In genomic region chr16:23786964-23787571, GRCh38 we compare ENCODE assay signal across 27 cellular contexts. TPM values are rescaled to one million over a fixed set of nuclear protein-coding genes. Genes with fewer than 3 reads are reported as not detected.
DNase-seq lines count a peak whose midpoint lies in the region; ATAC-seq and TF ChIP-seq lines count a peak whose summit lies in the region.
"Had no signal": no experiment of that assay in that cellular context is flagged by ENCODE, and none has a peak within 500 bp of the region (broad histone marks: within the 10 kb centered on the region; RNA-seq: fewer than 3 reads in every experiment).

No MANE protein-coding gene starts in this region.

- peaks cover 38% of the 10 kb centered on the region for H3K4me1 Mint-ChIP-seq in endodermal cell
- no peaks in the 10 kb centered on the region for H3K4me1 Mint-ChIP-seq in T-cell
- no peaks in the 10 kb centered on the region for H3K4me1 Mint-ChIP-seq in CD8-positive, alpha-beta memory T cell

- H3K9me3 ChIP-seq in HUES6 (ENCODE audit: control insufficient read depth, insufficient read depth, low read depth, low read length) = peaks cover 3% of the 10 kb centered on the region
- H3K9me3 ChIP-seq in endodermal cell (ENCODE audit: control insufficient read depth, low read length) = no peaks in the 10 kb centered on the region
- no peaks in the 10 kb centered on the region for H3K9me3 ChIP-seq in iPS-20b (ENCODE audit: insufficient read depth, low read depth, low read length)
- H3K9me3 ChIP-seq in CD8-positive, alpha-beta memory T cell (ENCODE audit: low read length) = no peaks in the 10 kb centered on the region
- H3K9me3 ChIP-seq: Peyer's patch had no signal

- 42 to 47% methylated on average over 3 to 6 of the region's 6 CpGs for WGBS in endodermal cell (ENCODE audit: insufficient coverage in 1 of 2, insufficient read length in 1 of 2), 2 experiments

- TF ChIP-seq CTCF in endodermal cell (conservative IDR thresholded peaks at IDR 0.05) = no peak

- H3K4me3 Mint-ChIP-seq in endodermal cell (no peak overlapping the region), T-cell (no peak overlapping the region)
- no peak overlapping the region for H3K4me3 Mint-ChIP-seq in CD8-positive, alpha-beta memory T cell

- H3K27ac ChIP-seq in HUES6 (ENCODE audit: low read depth, low read length) = peak overlapping the region; percentile 75
- H3K27ac ChIP-seq in endodermal cell (ENCODE audit: low read depth, low read length) = no peak overlapping the region
- peak overlapping the region; percentile 75 for H3K27ac ChIP-seq in iPS-20b (ENCODE audit: low read length)
- no peak overlapping the region for H3K27ac ChIP-seq in CD8-positive, alpha-beta memory T cell (ENCODE audit: low read depth, low read length)
- H3K27ac ChIP-seq: 22Rv1, HL-60, Peyer's patch had no signal

- POLR2A ChIA-PET in T-cell (lab: Charles Lee) = no interaction called here
- POLR2A ChIA-PET in CD8-positive, alpha-beta memory T cell (lab: Charles Lee) = no interaction called here

- H3K27ac Mint-ChIP-seq in endodermal cell = no peak overlapping the region
- H3K27ac Mint-ChIP-seq in T-cell = no peak overlapping the region
- peak overlapping the region in 1 of 8 donors; percentile 36 for H3K27ac Mint-ChIP-seq in CD8-positive, alpha-beta memory T cell

- ATAC-seq in T-cell (replicated peaks in 1 of 4) = no peak
- ATAC-seq: GM12878 had no signal

- CTCF ChIA-PET in T-cell (lab: Charles Lee) = no interaction called here
- CTCF ChIA-PET in CD8-positive, alpha-beta memory T cell (lab: Charles Lee) = no interaction called here

- H3K27me3 Mint-ChIP-seq in endodermal cell (ENCODE audit: insufficient read depth) = no peaks in the 10 kb centered on the region
- peaks cover 20 to 25% of the 10 kb centered on the region in 2 donors for H3K27me3 Mint-ChIP-seq in T-cell
- H3K27me3 Mint-ChIP-seq in CD8-positive, alpha-beta memory T cell = peaks cover 5 to 33% of the 10 kb centered on the region in 2 donors

- DNase-seq in ELF-1 (ENCODE audit: low read depth, low spot score) = peak; percentile 20
- peak; percentile 83 for DNase-seq in endodermal cell
- no peak for DNase-seq in T-cell
- no peak for DNase-seq in CD8-positive, alpha-beta memory T cell
- no peak for DNase-seq in activated naive CD4-positive, alpha-beta T cell treated with anti-CD3 and anti-CD28 coated beads, Interleukin-2, amount 50 U/mL, for 16 hours
- no peak for DNase-seq in EL
- DNase-seq: GDM1, GOT3, KBM-7, MV-4-11, NCI-H1105, NCI-H146, NCI-H2029, NCI-H2227 treated with DMSO at 0.1 percent for 48 hours, NCI-H510A, NCI-H69, OCI-M1, Peyer's patch, SHP77 treated with DMSO at 0.1 percent for 48 hours had no signal

- H3K27me3 ChIP-seq in HUES6 (ENCODE audit: control insufficient read depth, insufficient read depth, low read length) (peaks cover 72% of the 10 kb centered on the region), endodermal cell (ENCODE audit: control insufficient read depth, insufficient read depth, low read length, poor library complexity, severe bottlenecking) (no peaks in the 10 kb centered on the region), iPS-20b (ENCODE audit: insufficient read depth, low read length) (no peaks in the 10 kb centered on the region; the same call in 1 of the 2 replicates)
- H3K27me3 ChIP-seq in CD8-positive, alpha-beta memory T cell (ENCODE audit: insufficient read depth, low read length, poor library complexity, severe bottlenecking) = no peaks in the 10 kb centered on the region
- H3K27me3 ChIP-seq: Peyer's patch had no signal

- peak overlapping the region; percentile 22 for H3K4me3 ChIP-seq in HUES6 (ENCODE audit: low read depth, low read length)
- H3K4me3 ChIP-seq in endodermal cell (ENCODE audit: low read length) = no peak overlapping the region
- H3K4me3 ChIP-seq in iPS-20b (ENCODE audit: low read length) = peak overlapping the region; percentile 49; the same call in 1 of the 2 replicates
- H3K4me3 ChIP-seq in CD8-positive, alpha-beta memory T cell (ENCODE audit: low read length) = no peak overlapping the region
- H3K4me3 ChIP-seq: GM12878, Peyer's patch had no signal

- peaks cover 6% of the 10 kb centered on the region for H3K9me3 Mint-ChIP-seq in endodermal cell
- H3K9me3 Mint-ChIP-seq in T-cell = no peaks in the 10 kb centered on the region
- no peaks in the 10 kb centered on the region for H3K9me3 Mint-ChIP-seq in CD8-positive, alpha-beta memory T cell

- peaks cover 27% of the 10 kb centered on the region for H3K4me1 ChIP-seq in HUES6 (ENCODE audit: control insufficient read depth, insufficient read depth, low read length)
- H3K4me1 ChIP-seq in endodermal cell (ENCODE audit: control insufficient read depth, insufficient read depth, low read length) = no peaks in the 10 kb centered on the region
- peaks cover 14% of the 10 kb centered on the region; the same call in 1 of the 2 replicates for H3K4me1 ChIP-seq in iPS-20b (ENCODE audit: insufficient read depth, low read length)
- H3K4me1 ChIP-seq in CD8-positive, alpha-beta memory T cell (ENCODE audit: insufficient read depth, low read length) = no peaks in the 10 kb centered on the region
- H3K4me1 ChIP-seq: Peyer's patch had no signal

- H3K9ac ChIP-seq in HUES6 (ENCODE audit: low read length) (peak overlapping the region; percentile 69), endodermal cell (ENCODE audit: extremely low read depth, low read length, poor library complexity, severe bottlenecking) (no peak overlapping the region), iPS-20b (ENCODE audit: low read depth, low read length) (peak overlapping the region; percentile 73)

- H3K36me3 Mint-ChIP-seq in endodermal cell (ENCODE audit: low read depth) (no peaks in the 10 kb centered on the region), T-cell (no peaks in the 10 kb centered on the region)
- peaks cover 0 to 4% (median 0%) of the 10 kb centered on the region in 3 donors for H3K36me3 Mint-ChIP-seq in CD8-positive, alpha-beta memory T cell

- H3K36me3 ChIP-seq in HUES6 (ENCODE audit: control insufficient read depth, insufficient read depth, low read length) = no peaks in the 10 kb centered on the region
- H3K36me3 ChIP-seq in endodermal cell (ENCODE audit: control insufficient read depth, insufficient read depth, low read length) = no peaks in the 10 kb centered on the region
- H3K36me3 ChIP-seq in iPS-20b (ENCODE audit: insufficient read depth, low read depth, low read length) = no peaks in the 10 kb centered on the region
- no peaks in the 10 kb centered on the region for H3K36me3 ChIP-seq in CD8-positive, alpha-beta memory T cell (ENCODE audit: insufficient read depth, low read length)
- H3K36me3 ChIP-seq: Peyer's patch had no signal

RNA-seq across cellular contexts. Expression of gene CHP2, which starts 32.2 kb away (rescaled TPM):
- total RNA-seq in endodermal cell (1 to 10 TPM in 1 of 2 donors, under 1 TPM in 1; 0.46 to 1.2 TPM), T-cell (not detected)
- 0.11 TPM for polyA plus RNA-seq in endodermal cell (2013, experiment 1 of 2)
- polyA plus RNA-seq in endodermal cell (2013, experiment 2 of 2) = 0.12 TPM
- total RNA-seq in CD8-positive, alpha-beta memory T cell = not detected
- polyA plus RNA-seq in CD8-positive, alpha-beta memory T cell = not detected
- total RNA-seq: GM12878, LHCN-M2, MCF 10A had no signal
- polyA plus RNA-seq: BJ, GM12878 had no signal

RNA-seq across cellular contexts. Expression of gene PRKCB, which starts 48.7 kb away (rescaled TPM):
- total RNA-seq in endodermal cell (1 to 10 TPM in 1 of 2 donors, under 1 TPM in 1; 0.38 to 1.1 TPM), T-cell (100 to 1,000 TPM in 4 of 5 donors, 10 to 100 TPM in 1; 84.7 to 114 (median 105) TPM)
- polyA plus RNA-seq in endodermal cell (2013, experiment 1 of 2) = 3.2 TPM
- 3.1 TPM for polyA plus RNA-seq in endodermal cell (2013, experiment 2 of 2)
- total RNA-seq in CD8-positive, alpha-beta memory T cell = 10 to 100 TPM; 96.5 to 98.2 TPM
- 136 TPM for polyA plus RNA-seq in CD8-positive, alpha-beta memory T cell
- total RNA-seq: LHCN-M2, MCF 10A had no signal
- polyA plus RNA-seq: BJ had no signal

Comparison
In these comparisons a context has a peak if more than half of its experiments do, and no peak if none do; other contexts are left out.
1. DNase-seq: peak in ELF-1 (single experiment) and endodermal cell (single experiment); none in T-cell (0 of 34), CD8-positive, alpha-beta memory T cell (0 of 5), activated naive CD4-positive, alpha-beta T cell treated with anti-CD3 and anti-CD28 coated beads, Interleukin-2, amount 50 U/mL, for 16 hours (single experiment) and EL (single experiment).
2. H3K27ac ChIP-seq: peak in HUES6 (single experiment) and iPS-20b (single experiment); none in endodermal cell (single experiment) and CD8-positive, alpha-beta memory T cell (single experiment).
3. H3K4me3 ChIP-seq: peak in HUES6 (single experiment) and iPS-20b (single experiment); none in endodermal cell (single experiment) and CD8-positive, alpha-beta memory T cell (single experiment).
4. RNA of gene PRKCB, which starts 48.7 kb away (total RNA-seq): 84.7 to 114 TPM in T-cell and 96.5 to 98.2 TPM in CD8-positive, alpha-beta memory T cell; 0.38 to 1.1 TPM in endodermal cell; every median in the first group is over 10 times any median in the second.